Comparison of ENCODE assay signal across 8 cellular contexts in the genomic region with DNA sequence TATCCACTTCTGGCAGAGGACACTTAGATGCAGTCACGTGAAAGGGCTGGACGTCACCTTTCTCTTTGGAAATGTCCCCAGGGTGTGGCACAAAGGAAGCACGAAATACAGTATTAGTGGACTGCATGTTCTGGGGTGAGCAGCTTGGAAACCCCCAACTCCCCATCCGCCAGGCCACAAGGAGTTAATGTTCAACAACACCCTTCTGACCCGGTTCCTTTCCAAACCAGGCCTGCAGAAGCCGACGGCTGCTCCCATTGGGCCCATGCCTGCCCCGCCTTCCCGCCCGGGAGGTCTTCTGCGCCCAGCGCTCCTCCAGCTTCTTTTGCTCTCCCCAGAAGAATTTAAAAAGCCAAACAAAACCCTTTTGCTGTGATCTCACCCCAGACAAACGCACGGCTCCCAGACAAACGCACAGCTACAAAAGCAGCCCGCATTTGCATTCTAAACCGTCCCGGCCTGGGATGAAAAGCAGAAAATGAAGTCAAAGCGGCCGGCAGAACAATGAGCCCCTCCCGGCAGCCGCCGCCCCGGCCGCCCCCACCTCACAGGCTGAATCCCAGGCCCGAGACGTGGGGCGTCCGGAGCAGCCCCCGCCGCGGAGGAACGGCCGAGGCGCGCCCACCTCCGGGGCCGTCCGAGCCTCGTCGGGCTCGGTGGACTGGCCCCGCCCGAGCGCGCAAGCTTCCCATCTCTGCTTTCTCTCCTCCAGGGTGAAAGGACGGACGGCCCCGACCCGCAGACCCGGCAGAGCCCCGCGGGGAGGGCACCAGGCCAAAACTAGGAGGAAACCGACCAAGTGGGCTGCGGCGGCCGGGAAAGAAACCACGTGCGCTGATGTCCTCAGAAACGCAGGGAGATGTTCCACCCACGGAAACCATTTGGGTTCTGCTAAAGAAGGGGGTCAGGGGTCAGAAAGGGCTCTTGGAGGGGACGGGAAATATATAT.
DNase-seq lines count a peak whose midpoint lies in the region; ATAC-seq and TF ChIP-seq lines count a peak whose summit lies in the region.

No MANE protein-coding gene starts in this region.

- H2AK5ac ChIP-seq in mesenchymal stem cell (ENCODE audit: low read length, severe bottlenecking) = no peak overlapping the region

- H3K4me1 Mint-ChIP-seq in CD8-positive, alpha-beta T cell (ENCODE audit: low read depth) = no peaks in the 10 kb centered on the region

- H3K27ac ChIP-seq in HUES6 (ENCODE audit: low read depth, low read length) (peak overlapping the region; percentile 70; the same call in 1 of the 2 replicates), mesenchymal stem cell (ENCODE audit: low read length, poor library complexity, severe bottlenecking) (peak overlapping the region; percentile 35), upper lobe of left lung (peak overlapping the region; percentile 80 to 88 (median 88))
- H3K27ac ChIP-seq in CD8-positive, alpha-beta T cell (ENCODE audit: low read depth, low read length) = no peak overlapping the region

- peak overlapping the region; percentile 6 for H2BK120ac ChIP-seq in mesenchymal stem cell (ENCODE audit: low read depth, low read length)

- H3K27me3 ChIP-seq in HUES6 (ENCODE audit: control insufficient read depth, insufficient read depth, low read length) (no peaks in the 10 kb centered on the region), mesenchymal stem cell (ENCODE audit: control insufficient read depth in 1 of 2, insufficient read depth in 1 of 2, low read length in 2 of 2) (no peaks in the 10 kb centered on the region), upper lobe of left lung (no peaks in the 10 kb centered on the region)
- H3K27me3 ChIP-seq in CD8-positive, alpha-beta T cell (ENCODE audit: insufficient read depth, low read length) = no peaks in the 10 kb centered on the region

- CTCF ChIA-PET in CD8-positive, alpha-beta T cell (lab: Charles Lee) = no interaction called here

- H3K4me2 ChIP-seq in mesenchymal stem cell (ENCODE audit: low read length, poor library complexity, severe bottlenecking) = peak overlapping the region; percentile 96

- H3K4me1 ChIP-seq in HUES6 (ENCODE audit: control insufficient read depth, insufficient read depth, low read length) (peaks cover 12% of the 10 kb centered on the region), mesenchymal stem cell (ENCODE audit: control insufficient read depth, insufficient read depth, low read depth, low read length) (peaks cover 12% of the 10 kb centered on the region), upper lobe of left lung (peaks cover 11 to 27% (median 22%) of the 10 kb centered on the region in 4 donors)
- no peaks in the 10 kb centered on the region for H3K4me1 ChIP-seq in CD8-positive, alpha-beta T cell (ENCODE audit: insufficient read depth, low read length)

- 9% methylated on average over 54 of the region's 62 CpGs for WGBS in mesenchymal stem cell
- 9% methylated on average over 23 to 48 of the region's 62 CpGs for WGBS in upper lobe of left lung, 2 donors

- peak overlapping the region in 1 of 2 experiments; percentile 64 for H3K14ac ChIP-seq in mesenchymal stem cell (ENCODE audit: low read length in 2 of 2)

- H3K36me3 Mint-ChIP-seq in CD8-positive, alpha-beta T cell = no peaks in the 10 kb centered on the region

- H3K9ac ChIP-seq in HUES6 (ENCODE audit: low read length) (peak overlapping the region; percentile 71), mesenchymal stem cell (ENCODE audit: low read length) (peak overlapping the region; percentile 89)

- intact Hi-C loops in CD8-positive, alpha-beta T cell (cut with DNase I, micrococcal nuclease) = no loop called here

- H4K91ac ChIP-seq in mesenchymal stem cell (ENCODE audit: low read length) = no peak overlapping the region

- no peak overlapping the region for H3K4me3 Mint-ChIP-seq in CD8-positive, alpha-beta T cell

- H3K18ac ChIP-seq in mesenchymal stem cell (ENCODE audit: low read depth in 1 of 2, low read length in 2 of 2) = peak overlapping the region; percentile 81 to 93

- H3K4ac ChIP-seq in mesenchymal stem cell (ENCODE audit: low read depth in 1 of 2, low read length in 2 of 2) = peak overlapping the region; percentile 43 to 54

- peak overlapping the region; percentile 88 for H2BK5ac ChIP-seq in mesenchymal stem cell (ENCODE audit: low read depth, low read length, poor library complexity, severe bottlenecking)

- peak overlapping the region; percentile 79 for H2BK15ac ChIP-seq in mesenchymal stem cell (ENCODE audit: low read depth, poor library complexity, severe bottlenecking)

- no peaks in the 10 kb centered on the region for H3K79me1 ChIP-seq in mesenchymal stem cell (replicated peaks; ENCODE audit: low read length, poor library complexity, severe bottlenecking)

- peak overlapping the region; percentile 55 for H3K4me3 ChIP-seq in HUES6 (ENCODE audit: low read depth, low read length)
- peak overlapping the region; percentile 63 to 76 for H3K4me3 ChIP-seq in mesenchymal stem cell (ENCODE audit: insufficient read depth in 1 of 2, low read depth in 1 of 2, low read length in 2 of 2)
- peak overlapping the region; percentile 36 to 67 (median 54) for H3K4me3 ChIP-seq in upper lobe of left lung
- H3K4me3 ChIP-seq in CD8-positive, alpha-beta T cell (ENCODE audit: low read depth, low read length) = no peak overlapping the region

- peak in 1 of 4 donors; percentile 30 for TF ChIP-seq POLR2A in upper lobe of left lung (IDR thresholded peaks at IDR 0.05)

- no peaks in the 10 kb centered on the region for H3K9me3 Mint-ChIP-seq in CD8-positive, alpha-beta T cell

- in situ Hi-C loops in ACHN (cut with HindIII; ENCODE audit: low pct_ligation_motif_present, low pct_unique_long_range_greater_than_20kb, low sequenced_read_pairs) = no loop called here

- no peak for TF ChIP-seq CTCF in upper lobe of left lung (IDR thresholded peaks at IDR 0.05)
- TF ChIP-seq CTCF in CD8-positive, alpha-beta T cell (IDR thresholded peaks at IDR 0.05) = no peak

- peak in 2 of 4 donors; percentile 45 to 78 for TF ChIP-seq EP300 in upper lobe of left lung (IDR thresholded peaks at IDR 0.05)

- H3K23ac ChIP-seq in mesenchymal stem cell (ENCODE audit: low read length in 2 of 2) = peak overlapping the region in 1 of 2 experiments; percentile 25

- no peak overlapping the region for H3K27ac Mint-ChIP-seq in CD8-positive, alpha-beta T cell

- DNase-seq in ACHN (peak; percentile 42), epidermal melanocyte (ENCODE audit: insufficient read length, low spot score) (peak; percentile 28), mesenchymal stem cell (peak; percentile 34), upper lobe of left lung (peak; percentile 71 to 89), NOMO-1 treated with DMSO at 0.1 percent for 48 hours (lab: John Stamatoyannopoulos, UW; ENCODE audit: unreplicated experiment) (no peak)
- no peak for DNase-seq in CD8-positive, alpha-beta T cell

- H3K9me3 ChIP-seq in HUES6 (ENCODE audit: control insufficient read depth, insufficient read depth, low read depth, low read length) (no peaks in the 10 kb centered on the region), mesenchymal stem cell (ENCODE audit: control insufficient read depth, low read length) (no peaks in the 10 kb centered on the region), upper lobe of left lung (no peaks in the 10 kb centered on the region)
- no peaks in the 10 kb centered on the region for H3K9me3 ChIP-seq in CD8-positive, alpha-beta T cell (ENCODE audit: low read length)

- H4K8ac ChIP-seq in mesenchymal stem cell (ENCODE audit: low read length) = peak overlapping the region; percentile 59

- peak overlapping the region; percentile 78 for H2AFZ ChIP-seq in mesenchymal stem cell (ENCODE audit: low read depth, low read length)

- POLR2A ChIA-PET in CD8-positive, alpha-beta T cell (lab: Charles Lee) = no interaction called here

- peaks cover 32% of the 10 kb centered on the region for H3K27me3 Mint-ChIP-seq in CD8-positive, alpha-beta T cell (ENCODE audit: low read depth)

- H2BK12ac ChIP-seq in mesenchymal stem cell (ENCODE audit: low read length in 2 of 2) = no peak overlapping the region

- H3K36me3 ChIP-seq in HUES6 (ENCODE audit: control insufficient read depth, insufficient read depth, low read length) (no peaks in the 10 kb centered on the region), mesenchymal stem cell (ENCODE audit: control insufficient read depth in 1 of 2, insufficient read depth in 2 of 2, low read depth in 1 of 2, low read length in 2 of 2) (no peaks in the 10 kb centered on the region), upper lobe of left lung (no peaks in the 10 kb centered on the region)
- no peaks in the 10 kb centered on the region for H3K36me3 ChIP-seq in CD8-positive, alpha-beta T cell (ENCODE audit: insufficient read depth, low read length)

- peak; percentile 82 to 83 for ATAC-seq in upper lobe of left lung (ENCODE audit: low FRiP score in 2 of 2)
- no peak for ATAC-seq in HG03159 (IDR thresholded peaks at IDR 0.05; ENCODE audit: unreplicated experiment)
- no peak for ATAC-seq in CD8-positive, alpha-beta T cell

Comparison
In these comparisons a context has a peak if more than half of its experiments do, and no peak if none do; other contexts are left out.
1. DNase-seq: peak in ACHN (single experiment), epidermal melanocyte (single experiment), mesenchymal stem cell (single experiment) and upper lobe of left lung (2 of 2); none in CD8-positive, alpha-beta T cell (0 of 7) and NOMO-1 treated with DMSO at 0.1 percent for 48 hours (single experiment).
2. ATAC-seq: peak in upper lobe of left lung (2 of 2); none in HG03159 (single experiment) and CD8-positive, alpha-beta T cell (single experiment).